In genomic region chr16:87848676-87849345, GRCh38 we compare ENCODE assay signal across 18 cellular contexts. TPM values are rescaled to one million over a fixed set of nuclear protein-coding genes. Genes with fewer than 3 reads are reported as not detected.
DNase-seq lines count a peak whose midpoint lies in the region; ATAC-seq and TF ChIP-seq lines count a peak whose summit lies in the region.
"Had no signal": no experiment of that assay in that cellular context is flagged by ENCODE, and none has a peak within 500 bp of the region (broad histone marks: within the 10 kb centered on the region; RNA-seq: fewer than 3 reads in every experiment).

No MANE protein-coding gene starts in this region.

- peaks cover 3% of the 10 kb centered on the region for H3F3A ChIP-seq in SK-N-SH (replicated peaks; ENCODE audit: insufficient read depth)

- no CpG with 5 or more reads among the region's 18 CpGs for WGBS in neuronal stem cell (ENCODE audit: extremely low coverage in 2 of 2, insufficient read length in 2 of 2, insufficient replicate concordance in 1 of 2), 2 donors
- 90% methylated on average over 16 of the region's 18 CpGs for WGBS in SK-N-SH (ENCODE audit: low lambda C conversion rate)

- peak overlapping the region; percentile 81; the same call in 1 of the 2 replicates for H3K4me2 ChIP-seq in BLaER1
- H3K4me2 ChIP-seq in neuronal stem cell (ENCODE audit: insufficient read depth, low read length, poor library complexity, severe bottlenecking) = no peak overlapping the region
- H3K4me2 ChIP-seq in SK-N-SH = no peak overlapping the region

- no peaks in the 10 kb centered on the region for H3K27me3 ChIP-seq in BLaER1
- no peaks in the 10 kb centered on the region for H3K27me3 ChIP-seq in neuronal stem cell (ENCODE audit: control insufficient read depth in 3 of 3, insufficient read depth in 3 of 3, low read depth in 1 of 3, low read length in 3 of 3)
- H3K27me3 ChIP-seq in SK-N-SH (ENCODE audit: insufficient read depth) = no peaks in the 10 kb centered on the region

- CTCF ChIA-PET in RWPE1 (lab: Yijun Ruan, JAX) (interaction anchor here (0.6 to 3.4 kb wide), 10 partner anchors 9 to 70 kb away, joined by 3 to 48 read pairs (median 8); partner anchors contain the start of gene SLC7A5), SK-N-SH (lab: Yijun Ruan, JAX) (interaction anchor here (0.8 to 10.5 kb wide), 24 partner anchors 10 to 104 kb away, joined by 3 to 207 read pairs (median 5); partner anchors contain the start of gene SLC7A5)

- H3K79me2 ChIP-seq in SK-N-SH (ENCODE audit: insufficient read depth) = peaks cover 5% of the 10 kb centered on the region; the same call in 1 of the 2 replicates

- H3K4ac ChIP-seq in neuronal stem cell (ENCODE audit: low read length) = peak overlapping the region; percentile 7

- H3K4me1 ChIP-seq in BLaER1 (peaks cover 100% of the 10 kb centered on the region), neuronal stem cell (ENCODE audit: control insufficient read depth in 2 of 2, insufficient read depth in 1 of 2, low read depth in 1 of 2, low read length in 2 of 2) (peaks cover 21 to 28% of the 10 kb centered on the region in 2 donors), SK-N-SH (ENCODE audit: control insufficient read depth in 1 of 2, insufficient read depth in 2 of 2, low read depth in 1 of 2, low read length in 1 of 2) (peaks cover 10 to 36% of the 10 kb centered on the region in 2 experiments)

- TF ChIP-seq RAD21 in SK-N-SH (IDR thresholded peaks at IDR 0.05; ENCODE audit: low read length) = no peak

- H3K14ac ChIP-seq in neuronal stem cell (ENCODE audit: low read length) = no peak overlapping the region

- H3K27ac ChIP-seq in BLaER1 = no peak overlapping the region
- H3K27ac ChIP-seq in RWPE1 = peak overlapping the region; percentile 98
- peak overlapping the region; percentile 16 for H3K27ac ChIP-seq in epithelial cell of prostate
- no peak overlapping the region for H3K27ac ChIP-seq in neuronal stem cell (replicated peaks; ENCODE audit: low read length)
- H3K27ac ChIP-seq in SK-N-SH (ENCODE audit: low read depth in 2 of 2, low read length in 1 of 2) = no peak overlapping the region
- H3K27ac ChIP-seq: heart right ventricle had no signal

- TF ChIP-seq CTCF in RWPE1 (conservative IDR thresholded peaks at IDR 0.05; ENCODE audit: low read depth) (no peak), SK-N-SH (IDR thresholded peaks at IDR 0.05) (no peak)

- H2AFZ ChIP-seq in neuronal stem cell (ENCODE audit: low read length) (no peak overlapping the region), SK-N-SH (ENCODE audit: low read depth) (no peak overlapping the region)

- no peak overlapping the region for H4K91ac ChIP-seq in neuronal stem cell (ENCODE audit: low read depth, low read length, poor library complexity)

- peak overlapping the region; percentile 46 for H2BK15ac ChIP-seq in neuronal stem cell (ENCODE audit: low read length)

- no peak for DNase-seq in RWPE1 (ENCODE audit: low spot score)
- DNase-seq in epithelial cell of prostate (ENCODE audit: low read depth, low spot score) = no peak
- no peak for DNase-seq in neuronal stem cell (ENCODE audit: low spot score)
- no peak for DNase-seq in effector CD4-positive, alpha-beta T cell
- no peak for DNase-seq in MV-4-11 (lab: John Stamatoyannopoulos, UW)
- no peak for DNase-seq in SK-N-SH
- DNase-seq: activated CD4-positive, alpha-beta T cell treated with anti-CD3 and anti-CD28 coated beads, Interleukin-2, amount 50 U/mL, for 4 hours; activated naive CD8-positive, alpha-beta T cell treated with anti-CD3 and anti-CD28 coated beads, Interleukin-2, amount 50 U/mL, for 24 hours; CD8-positive, alpha-beta T cell; central memory CD4-positive, alpha-beta T cell; MM.1S; NCI-H1694; NCI-H2227 treated with DMSO at 0.1 percent for 48 hours; SHP77; stimulated activated naive CD4-positive, alpha-beta T cell had no signal

- POLR2A ChIA-PET in RWPE1 (lab: Yijun Ruan, JAX; ENCODE audit: low non-redundant PET) = interaction anchor here (0.5 kb wide), 1 partner anchor 64 kb away, joined by 3 read pairs; no protein-coding TSS in a partner anchor
- POLR2A ChIA-PET in SK-N-SH (lab: Yijun Ruan, JAX) = interaction anchor here (1.1 to 1.6 kb wide), 3 partner anchors 10 to 42 kb away, joined by 5 to 12 read pairs (median 5); partner anchors contain the start of gene SLC7A5

- H3K4me3 ChIP-seq in BLaER1 = no peak overlapping the region
- H3K4me3 ChIP-seq in neuronal stem cell (ENCODE audit: low read length in 2 of 2) = no peak overlapping the region
- no peak overlapping the region for H3K4me3 ChIP-seq in SK-N-SH (ENCODE audit: low read depth in 2 of 2, low read length in 1 of 2)
- H3K4me3 ChIP-seq: heart right ventricle had no signal

- H3K18ac ChIP-seq in neuronal stem cell (ENCODE audit: low read length) = peak overlapping the region; percentile 44

- H3K23ac ChIP-seq in neuronal stem cell (ENCODE audit: low read depth, low read length, poor library complexity) = no peak overlapping the region

- H2BK12ac ChIP-seq in neuronal stem cell (ENCODE audit: low read length) = no peak overlapping the region

- no peak for ATAC-seq in HG03045 (IDR thresholded peaks at IDR 0.05; ENCODE audit: unreplicated experiment)
- ATAC-seq: activated naive CD8-positive, alpha-beta T cell treated with anti-CD3 and anti-CD28 coated beads, Interleukin-2, amount 50 U/mL, for 24 hours; CD8-positive, alpha-beta T cell had no signal

- no peaks in the 10 kb centered on the region for H3K9me2 ChIP-seq in SK-N-SH

- TF ChIP-seq EP300 in SK-N-SH (IDR thresholded peaks at IDR 0.05; ENCODE audit: borderline replicate concordance in 1 of 2, low read depth in 1 of 2, low read length in 1 of 2) = no peak

- peak overlapping the region; percentile 66 for H2BK120ac ChIP-seq in neuronal stem cell (ENCODE audit: low read depth, low read length)

- H3K36me3 ChIP-seq in BLaER1 = peaks cover 89% of the 10 kb centered on the region
- peaks cover 5 to 31% of the 10 kb centered on the region in 2 donors for H3K36me3 ChIP-seq in neuronal stem cell (replicated peaks in 1 of 2; ENCODE audit: control insufficient read depth in 2 of 2, insufficient read depth in 2 of 2, low read length in 2 of 2)
- H3K36me3 ChIP-seq in SK-N-SH (replicated peaks in 1 of 2; ENCODE audit: control insufficient read depth in 1 of 2, insufficient read depth in 2 of 2, low read length in 1 of 2) = peaks cover 3 to 29% of the 10 kb centered on the region in 2 experiments

- peak overlapping the region; percentile 95 for H2AK5ac ChIP-seq in neuronal stem cell (ENCODE audit: low read depth, low read length)

- H3K9ac ChIP-seq in BLaER1 = no peak overlapping the region
- H3K9ac ChIP-seq in neuronal stem cell (ENCODE audit: low read depth, low read length, poor library complexity) = no peak overlapping the region
- no peak overlapping the region for H3K9ac ChIP-seq in SK-N-SH

- H3K79me1 ChIP-seq in neuronal stem cell (ENCODE audit: low read depth, low read length) = peaks cover 7% of the 10 kb centered on the region

- peak overlapping the region; percentile 72 for H2BK5ac ChIP-seq in neuronal stem cell (ENCODE audit: low read length)

- no peak overlapping the region for H4K8ac ChIP-seq in neuronal stem cell (ENCODE audit: low read depth, low read length)

- peaks cover 99% of the 10 kb centered on the region for H4K20me1 ChIP-seq in BLaER1
- H4K20me1 ChIP-seq in SK-N-SH (ENCODE audit: insufficient read depth) = peaks cover 19% of the 10 kb centered on the region

- H3K9me3 ChIP-seq in BLaER1 (no peaks in the 10 kb centered on the region), neuronal stem cell (replicated peaks in 1 of 2; ENCODE audit: control insufficient read depth in 2 of 2, insufficient read depth in 1 of 2, low read depth in 1 of 2, low read length in 2 of 2) (no peaks in the 10 kb centered on the region), SK-N-SH (no peaks in the 10 kb centered on the region)
- H3K9me3 ChIP-seq: heart right ventricle had no signal

TF ChIP-seq in SK-N-SH, 30 proteins besides CTCF, POLR2A, EP300 and RAD21:
- no peak for TF ChIP-seq MAX (IDR thresholded peaks at IDR 0.05; ENCODE audit: low read depth)
- TF ChIP-seq ELF1 (IDR thresholded peaks at IDR 0.05) = no peak
- no peak for TF ChIP-seq CHD2 (IDR thresholded peaks at IDR 0.05; ENCODE audit: low read length, partially characterized antibody)
- no peak for TF ChIP-seq RXRA (IDR thresholded peaks at IDR 0.05; ENCODE audit: borderline replicate concordance, low read depth)
- TF ChIP-seq MXI1 (IDR thresholded peaks at IDR 0.05; ENCODE audit: low read depth, low read length) = no peak
- no peak for TF ChIP-seq USF2 (IDR thresholded peaks at IDR 0.05; ENCODE audit: borderline replicate concordance, low read depth, low read length)
- no peak for TF ChIP-seq PBX3 (IDR thresholded peaks at IDR 0.05)
- no peak for TF ChIP-seq TCF12 (IDR thresholded peaks at IDR 0.05)
- TF ChIP-seq RCOR1 (IDR thresholded peaks at IDR 0.05; ENCODE audit: low read length) = no peak
- no peak for TF ChIP-seq JUND (IDR thresholded peaks at IDR 0.05)

RNA-seq across cellular contexts. Expression of gene SLC7A5, which starts 20.5 kb away (rescaled TPM):
- polyA plus RNA-seq in neuronal stem cell (2013, experiment 1 of 2) = 18.4 TPM
- polyA plus RNA-seq in neuronal stem cell (2013, experiment 2 of 2) = 18.6 TPM
- polyA plus RNA-seq in SK-N-SH (2012; rRNA removed) = 7.7 and 15.1 TPM in 2 replicates
- polyA plus RNA-seq in SK-N-SH (2012; cell fraction: cytosol; rRNA removed) = 9.3 and 12.5 TPM in 2 replicates
- polyA plus RNA-seq in SK-N-SH (2012; cell fraction: nucleus; rRNA removed) = 16.9 and 26.8 TPM in 2 replicates

Comparison
In these comparisons a context has a peak if more than half of its experiments do, and no peak if none do; other contexts are left out.
1. H3K27ac ChIP-seq: peak in RWPE1 (single experiment) and epithelial cell of prostate (single experiment); none in BLaER1 (single experiment), neuronal stem cell (single experiment) and SK-N-SH (0 of 2).